ENCODE assay signal across 26 cellular contexts in the genomic region with DNA sequence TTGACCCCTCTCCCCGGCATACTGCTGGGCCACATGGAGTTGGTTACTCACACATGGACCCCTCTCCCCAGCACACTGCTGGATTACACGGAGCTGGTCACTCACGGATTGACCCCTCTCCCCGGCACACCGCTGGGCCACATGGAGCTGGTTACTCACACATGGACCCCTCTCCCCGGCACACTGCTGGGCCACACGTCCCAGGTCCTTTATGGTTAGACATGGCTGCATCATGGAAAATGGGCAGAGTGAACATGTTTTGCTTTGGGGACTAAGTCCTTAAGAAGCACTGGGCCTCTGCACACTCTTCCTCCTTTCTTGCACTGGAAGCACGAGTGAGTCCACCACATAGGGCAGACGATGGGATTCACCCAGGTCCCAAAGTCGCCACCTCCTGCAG.
A peak's percentile ranks its signal among the peaks of the same experiment; 100 is the strongest.
DNase-seq lines count a peak whose midpoint lies in the region; ATAC-seq, FAIRE-seq and TF ChIP-seq lines count a peak whose summit lies in the region.
"Had no signal": no experiment of that assay in that cellular context is flagged by ENCODE, and none has a peak within 500 bp of the region (broad histone marks: within the 10 kb centered on the region; RNA-seq: fewer than 3 reads in every experiment).

No MANE protein-coding gene starts in this region.

- ATAC-seq in stimulated activated memory B cell treated with anti-CD40 and anti-IgM and Interleukin-4, amounts not matched to agents 10 μg/mL and 1 μg/mL and 100 μg/mL, for 72 hours: peak; percentile 45
- ATAC-seq in HG03457 (IDR thresholded peaks at IDR 0.05; ENCODE audit: unreplicated experiment): no peak
- ATAC-seq: A549; CD8-positive, alpha-beta T cell; GM12878 had no signal

- no peak overlapping the region for H3K18ac ChIP-seq in neuronal stem cell (ENCODE audit: low read length)

- H3K4me3 ChIP-seq in kidney (ENCODE audit: low read length in 2 of 2) (no peak overlapping the region), neuronal stem cell (ENCODE audit: low read length in 2 of 2) (no peak overlapping the region)
- H3K4me3 ChIP-seq: A549; BLaER1 treated with 17β-estradiol and CSF1 and Interleukin-3, amounts not matched to agents 10 nM and 100 nM; GM12878 had no signal

- peak overlapping the region; percentile 44 for H2AK5ac ChIP-seq in neuronal stem cell (ENCODE audit: low read depth, low read length)

- H3K9ac ChIP-seq in kidney (ENCODE audit: low read length in 2 of 2): no peak overlapping the region
- H3K9ac ChIP-seq in neuronal stem cell (ENCODE audit: low read depth, low read length, poor library complexity): no peak overlapping the region
- H3K9ac ChIP-seq: BLaER1 treated with 17β-estradiol and CSF1 and Interleukin-3, amounts not matched to agents 10 nM and 100 nM had no signal

- no CpG with 5 or more reads among the region's 10 CpGs for WGBS in neuronal stem cell (ENCODE audit: extremely low coverage in 2 of 2, insufficient read length in 2 of 2, insufficient replicate concordance in 1 of 2), 2 donors

- no peaks in the 10 kb centered on the region for H3K4me1 Mint-ChIP-seq in stimulated activated memory B cell treated with anti-CD40 and anti-IgM and Interleukin-4, amounts not matched to agents 10 μg/mL and 1 μg/mL and 100 μg/mL, for 72 hours
- H3K4me1 Mint-ChIP-seq: B cell had no signal

- H2BK12ac ChIP-seq in neuronal stem cell (ENCODE audit: low read length): no peak overlapping the region

- H3K4me3 Mint-ChIP-seq in stimulated activated memory B cell treated with anti-CD40 and anti-IgM and Interleukin-4, amounts not matched to agents 10 μg/mL and 1 μg/mL and 100 μg/mL, for 72 hours: no peak overlapping the region
- H3K4me3 Mint-ChIP-seq: B cell; CD4-positive, alpha-beta T cell; CD8-positive, alpha-beta T cell had no signal

- H2AFZ ChIP-seq in neuronal stem cell (ENCODE audit: low read length): no peak overlapping the region

- no peak for FAIRE-seq in kidney (lab: Jason Lieb, UNC)
- FAIRE-seq: A549, GM12878, GM12892, GM18507 had no signal

- H3K14ac ChIP-seq in neuronal stem cell (ENCODE audit: low read length): no peak overlapping the region

- H3K9me3 ChIP-seq in kidney (ENCODE audit: control insufficient read depth in 1 of 2, low read length in 2 of 2) (peaks cover 0 to 8% of the 10 kb centered on the region in 2 donors), neuronal stem cell (replicated peaks in 1 of 2; ENCODE audit: control insufficient read depth in 2 of 2, insufficient read depth in 1 of 2, low read depth in 1 of 2, low read length in 2 of 2) (peaks cover 0 to 10% of the 10 kb centered on the region in 2 donors)

- H3K27me3 Mint-ChIP-seq in stimulated activated memory B cell treated with anti-CD40 and anti-IgM and Interleukin-4, amounts not matched to agents 10 μg/mL and 1 μg/mL and 100 μg/mL, for 72 hours: no peaks in the 10 kb centered on the region
- H3K27me3 Mint-ChIP-seq: B cell; CD4-positive, alpha-beta T cell had no signal

- H2BK120ac ChIP-seq in neuronal stem cell (ENCODE audit: low read depth, low read length): no peak overlapping the region

- H3K4me1 ChIP-seq in kidney (ENCODE audit: control insufficient read depth in 1 of 2, insufficient read depth in 1 of 2, low read depth in 1 of 2, low read length in 2 of 2): peaks cover 6 to 12% of the 10 kb centered on the region in 2 donors
- no peaks in the 10 kb centered on the region for H3K4me1 ChIP-seq in neuronal stem cell (ENCODE audit: control insufficient read depth in 2 of 2, insufficient read depth in 1 of 2, low read depth in 1 of 2, low read length in 2 of 2)
- H3K4me1 ChIP-seq: BLaER1 treated with 17β-estradiol and CSF1 and Interleukin-3, amounts not matched to agents 10 nM and 100 nM had no signal

- no peak overlapping the region for H3K27ac Mint-ChIP-seq in stimulated activated memory B cell treated with anti-CD40 and anti-IgM and Interleukin-4, amounts not matched to agents 10 μg/mL and 1 μg/mL and 100 μg/mL, for 72 hours
- H3K27ac Mint-ChIP-seq: B cell; CD4-positive, alpha-beta T cell; CD8-positive, alpha-beta T cell had no signal

- H3K23ac ChIP-seq in neuronal stem cell (ENCODE audit: low read depth, low read length, poor library complexity): peak overlapping the region; percentile 18

- H4K91ac ChIP-seq in neuronal stem cell (ENCODE audit: low read depth, low read length, poor library complexity): no peak overlapping the region

- no peak overlapping the region for H3K4me2 ChIP-seq in neuronal stem cell (ENCODE audit: insufficient read depth, low read length, poor library complexity, severe bottlenecking)
- H3K4me2 ChIP-seq: A549; BLaER1 treated with 17β-estradiol and CSF1 and Interleukin-3, amounts not matched to agents 10 nM and 100 nM had no signal

- no peaks in the 10 kb centered on the region for H3K36me3 Mint-ChIP-seq in stimulated activated memory B cell treated with anti-CD40 and anti-IgM and Interleukin-4, amounts not matched to agents 10 μg/mL and 1 μg/mL and 100 μg/mL, for 72 hours
- H3K36me3 Mint-ChIP-seq: CD8-positive, alpha-beta T cell had no signal

- no peak for TF ChIP-seq CTCF in kidney (IDR thresholded peaks at IDR 0.05; ENCODE audit: borderline replicate concordance, extremely low read depth, insufficient read depth)

- no peaks in the 10 kb centered on the region for H3K36me3 ChIP-seq in kidney (ENCODE audit: control insufficient read depth in 1 of 2, insufficient read depth in 2 of 2, low read length in 2 of 2)
- no peaks in the 10 kb centered on the region for H3K36me3 ChIP-seq in neuronal stem cell (replicated peaks in 1 of 2; ENCODE audit: control insufficient read depth in 2 of 2, insufficient read depth in 2 of 2, low read length in 2 of 2)
- H3K36me3 ChIP-seq: BLaER1 treated with 17β-estradiol and CSF1 and Interleukin-3, amounts not matched to agents 10 nM and 100 nM had no signal

- H3K9me3 Mint-ChIP-seq in stimulated activated memory B cell treated with anti-CD40 and anti-IgM and Interleukin-4, amounts not matched to agents 10 μg/mL and 1 μg/mL and 100 μg/mL, for 72 hours: peaks cover 18% of the 10 kb centered on the region

- H3K27me3 ChIP-seq in neuronal stem cell (ENCODE audit: control insufficient read depth in 3 of 3, insufficient read depth in 3 of 3, low read depth in 1 of 3, low read length in 3 of 3): no peaks in the 10 kb centered on the region
- H3K27me3 ChIP-seq: BLaER1 treated with 17β-estradiol and CSF1 and Interleukin-3, amounts not matched to agents 10 nM and 100 nM had no signal

- H3K4ac ChIP-seq in neuronal stem cell (ENCODE audit: low read length): no peak overlapping the region

- H4K8ac ChIP-seq in neuronal stem cell (ENCODE audit: low read depth, low read length): no peak overlapping the region

- DNase-seq in activated effector memory CD4-positive, alpha-beta T cell treated with anti-CD3 and anti-CD28 coated beads, Interleukin-2, amount 50 U/mL, for 16 hours: peak; percentile 41
- no peak for DNase-seq in activated effector memory CD4-positive, alpha-beta T cell treated with Interleukin-2 at 50 U/mL for 16 hours
- DNase-seq in kidney (peak; percentile 29), neuronal stem cell (ENCODE audit: low spot score) (no peak), COLO829 (ENCODE audit: low spot score) (no peak)
- DNase-seq: AML-193; CD4-positive, alpha-beta T cell; CD8-positive, alpha-beta T cell; COR-L47; DMS 273 treated with DMSO at 0.1 percent for 48 hours; DMS153; DMS53; DMS79; DND-41; EL; GDM1 had no signal

- no peaks in the 10 kb centered on the region for H3K79me1 ChIP-seq in neuronal stem cell (ENCODE audit: low read depth, low read length)

- H2BK5ac ChIP-seq in neuronal stem cell (ENCODE audit: low read length): peak overlapping the region; percentile 4

- intact Hi-C loops in kidney (cut with DNase I): no loop called here

- H3K27ac ChIP-seq in kidney (ENCODE audit: low read depth in 2 of 2, low read length in 2 of 2) (no peak overlapping the region), neuronal stem cell (replicated peaks; ENCODE audit: low read length) (no peak overlapping the region)
- H3K27ac ChIP-seq: 22Rv1; A549; BLaER1 treated with 17β-estradiol and CSF1 and Interleukin-3, amounts not matched to agents 10 nM and 100 nM; C4-2B had no signal

- no peak overlapping the region for H2BK15ac ChIP-seq in neuronal stem cell (ENCODE audit: low read length)

Comparison
In these comparisons a context has a peak if more than half of its experiments do, and no peak if none do; other contexts are left out.
1. DNase-seq: peak in activated effector memory CD4-positive, alpha-beta T cell treated with anti-CD3 and anti-CD28 coated beads, Interleukin-2, amount 50 U/mL, for 16 hours (single experiment) and kidney (single experiment); none in activated effector memory CD4-positive, alpha-beta T cell treated with Interleukin-2 at 50 U/mL for 16 hours (single experiment), neuronal stem cell (single experiment) and COLO829 (single experiment).